ENCODE assay signal across 13 cellular contexts in genomic region chr7:131189488-131189887, GRCh38.
DNase-seq lines count a peak whose midpoint lies in the region; ATAC-seq and TF ChIP-seq lines count a peak whose summit lies in the region.
"Had no signal": no experiment of that assay in that cellular context is flagged by ENCODE, and none has a peak within 500 bp of the region (broad histone marks: within the 10 kb centered on the region; RNA-seq: fewer than 3 reads in every experiment).

No MANE protein-coding gene starts in this region.

- no peak overlapping the region for H3K27ac Mint-ChIP-seq in activated naive CD4-positive, alpha-beta T cell treated with anti-CD3 and anti-CD28 coated beads for 36 hours
- H3K27ac Mint-ChIP-seq in T-helper 17 cell (peak overlapping the region; percentile 95), chondrocyte (ENCODE audit: unreplicated experiment) (peak overlapping the region; percentile 37)
- peak overlapping the region; percentile 94 for H3K27ac Mint-ChIP-seq in stimulated activated naive CD8-positive, alpha-beta T cell treated with anti-CD3 and anti-CD28 coated beads, Interleukin-15, Interleukin-2, amounts not matched to agents 100 ng/mL and 50 ng/mL, for 24 hours
- H3K27ac Mint-ChIP-seq: neural progenitor cell had no signal

- peaks cover 43% of the 10 kb centered on the region for H3K4me1 Mint-ChIP-seq in activated naive CD4-positive, alpha-beta T cell treated with anti-CD3 and anti-CD28 coated beads for 36 hours (ENCODE audit: low read depth)
- H3K4me1 Mint-ChIP-seq in T-helper 17 cell (peaks cover 28% of the 10 kb centered on the region), chondrocyte (ENCODE audit: low read depth) (peaks cover 32% of the 10 kb centered on the region)
- H3K4me1 Mint-ChIP-seq in stimulated activated naive CD8-positive, alpha-beta T cell treated with anti-CD3 and anti-CD28 coated beads, Interleukin-15, Interleukin-2, amounts not matched to agents 100 ng/mL and 50 ng/mL, for 24 hours (ENCODE audit: low read depth) = peaks cover 57% of the 10 kb centered on the region

- intact Hi-C loops in activated naive CD4-positive, alpha-beta T cell treated with anti-CD3 and anti-CD28 coated beads for 36 hours (cut with micrococcal nuclease) = loop anchor here (2.0 to 10.0 kb wide), 6 partner anchors 113 to 277 kb away; partner anchors contain the start of gene MKLN1

- H3K27me3 Mint-ChIP-seq in activated naive CD4-positive, alpha-beta T cell treated with anti-CD3 and anti-CD28 coated beads for 36 hours (ENCODE audit: low read depth) = no peaks in the 10 kb centered on the region
- H3K27me3 Mint-ChIP-seq in T-helper 17 cell = no peaks in the 10 kb centered on the region
- H3K27me3 Mint-ChIP-seq in chondrocyte (ENCODE audit: low read depth) = peaks cover 4% of the 10 kb centered on the region
- H3K27me3 Mint-ChIP-seq in stimulated activated naive CD8-positive, alpha-beta T cell treated with anti-CD3 and anti-CD28 coated beads, Interleukin-15, Interleukin-2, amounts not matched to agents 100 ng/mL and 50 ng/mL, for 24 hours = no peaks in the 10 kb centered on the region

- TF ChIP-seq CTCF in chondrocyte (IDR thresholded peaks at IDR 0.05) = no peak

- CTCF ChIA-PET in activated naive CD4-positive, alpha-beta T cell treated with anti-CD3 and anti-CD28 coated beads for 36 hours (lab: Charles Lee) = interaction anchor here (0.6 to 1.6 kb wide), 5 partner anchors 32 to 208 kb away, joined by 3 to 4 read pairs (median 4); no protein-coding TSS in a partner anchor

- DNase-seq in activated naive CD4-positive, alpha-beta T cell treated with anti-CD3 and anti-CD28 coated beads for 36 hours = peak; percentile 14
- DNase-seq in activated naive CD4-positive, alpha-beta T cell (lab: John Stamatoyannopoulos, UW) = no peak
- DNase-seq in T-helper 17 cell (no peak), chondrocyte (ENCODE audit: low spot score) (no peak), NCI-H146 (lab: John Stamatoyannopoulos, UW) (no peak)
- DNase-seq: DMS79, NCI-H2029 treated with DMSO at 0.1 percent for 48 hours had no signal

- H3K9me3 Mint-ChIP-seq in activated naive CD4-positive, alpha-beta T cell treated with anti-CD3 and anti-CD28 coated beads for 36 hours = peaks cover 2% of the 10 kb centered on the region
- H3K9me3 Mint-ChIP-seq in chondrocyte (ENCODE audit: low read depth) = peaks cover 3% of the 10 kb centered on the region
- no peaks in the 10 kb centered on the region for H3K9me3 Mint-ChIP-seq in stimulated activated naive CD8-positive, alpha-beta T cell treated with anti-CD3 and anti-CD28 coated beads, Interleukin-15, Interleukin-2, amounts not matched to agents 100 ng/mL and 50 ng/mL, for 24 hours
- H3K9me3 Mint-ChIP-seq: endodermal cell, neural progenitor cell had no signal

- no peaks in the 10 kb centered on the region for H3K36me3 Mint-ChIP-seq in activated naive CD4-positive, alpha-beta T cell treated with anti-CD3 and anti-CD28 coated beads for 36 hours (ENCODE audit: low read depth)
- H3K36me3 Mint-ChIP-seq in T-helper 17 cell (ENCODE audit: low read depth) (no peaks in the 10 kb centered on the region), chondrocyte (ENCODE audit: low read depth) (peaks cover 4% of the 10 kb centered on the region)
- H3K36me3 Mint-ChIP-seq in stimulated activated naive CD8-positive, alpha-beta T cell treated with anti-CD3 and anti-CD28 coated beads, Interleukin-15, Interleukin-2, amounts not matched to agents 100 ng/mL and 50 ng/mL, for 24 hours (ENCODE audit: low read depth) = peaks cover 7% of the 10 kb centered on the region
- H3K36me3 Mint-ChIP-seq: neural progenitor cell had no signal

- ATAC-seq in T-helper 17 cell (no peak), HG03378 (IDR thresholded peaks at IDR 0.05; ENCODE audit: unreplicated experiment) (no peak), HG03045 (IDR thresholded peaks at IDR 0.05; ENCODE audit: unreplicated experiment) (no peak)

- H3K4me3 Mint-ChIP-seq in activated naive CD4-positive, alpha-beta T cell treated with anti-CD3 and anti-CD28 coated beads for 36 hours = peak overlapping the region; percentile 31
- peak overlapping the region; percentile 12 for H3K4me3 Mint-ChIP-seq in T-helper 17 cell
- H3K4me3 Mint-ChIP-seq in chondrocyte (ENCODE audit: unreplicated experiment) = no peak overlapping the region
- H3K4me3 Mint-ChIP-seq in stimulated activated naive CD8-positive, alpha-beta T cell treated with anti-CD3 and anti-CD28 coated beads, Interleukin-15, Interleukin-2, amounts not matched to agents 100 ng/mL and 50 ng/mL, for 24 hours = peak overlapping the region; percentile 79
- H3K4me3 Mint-ChIP-seq: endodermal cell, neural progenitor cell had no signal

- H3K9me3 ChIP-seq in T-helper 17 cell (ENCODE audit: control insufficient read depth, low read length, poor library complexity, severe bottlenecking) = no peaks in the 10 kb centered on the region
- H3K9me3 ChIP-seq: body of pancreas had no signal
